Comparison of ENCODE assay signal across 9 cellular contexts in the genomic region with DNA sequence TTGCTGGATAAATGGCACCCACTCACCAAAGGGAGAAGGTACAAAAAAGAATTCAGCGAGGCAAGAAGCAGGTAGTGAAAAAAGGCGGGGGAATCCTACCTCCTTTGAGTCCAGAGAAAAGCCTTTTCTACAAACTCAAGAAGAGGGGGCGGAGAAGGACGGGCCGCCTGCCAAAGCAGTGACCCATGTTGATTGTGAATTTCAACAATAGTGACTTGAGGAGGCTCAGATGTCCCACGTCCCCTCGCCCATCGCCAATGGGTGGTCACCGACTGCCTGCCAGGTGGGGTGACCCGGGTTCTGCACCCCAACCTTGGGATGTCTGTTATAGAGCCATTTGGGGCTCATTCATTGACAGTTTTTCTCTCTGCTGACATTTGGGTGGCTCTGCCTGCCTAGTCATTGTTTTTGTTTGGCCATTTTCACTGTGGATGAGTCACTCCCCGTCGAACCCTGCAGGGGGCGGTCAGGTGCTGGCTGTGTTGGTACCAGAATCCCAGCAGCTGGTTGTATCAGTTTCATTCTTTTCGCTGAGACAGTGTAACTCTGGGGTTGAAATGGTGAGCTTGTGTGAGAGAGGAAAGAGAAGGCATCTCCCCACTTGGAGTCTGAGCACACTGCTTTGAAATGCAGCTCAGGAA.
DNase-seq lines count a peak whose midpoint lies in the region; ATAC-seq and TF ChIP-seq lines count a peak whose summit lies in the region.
"Had no signal": no experiment of that assay in that cellular context is flagged by ENCODE, and none has a peak within 500 bp of the region (broad histone marks: within the 10 kb centered on the region; RNA-seq: fewer than 3 reads in every experiment).

No MANE protein-coding gene starts in this region.

- H2AFZ ChIP-seq in OCI-LY1 (ENCODE audit: low read length): no peak overlapping the region

- TF ChIP-seq CTCF in OCI-LY1 (IDR thresholded peaks at IDR 0.05; ENCODE audit: low read length) (peak; percentile 83), esophagus squamous epithelium (IDR thresholded peaks at IDR 0.05) (peak in 4 of 6 experiments; percentile 16 to 62 (median 36))

- no peaks in the 10 kb centered on the region for H3F3A ChIP-seq in OCI-LY1 (ENCODE audit: insufficient read depth, low read length)

- no peak overlapping the region for H3K9ac ChIP-seq in OCI-LY1 (ENCODE audit: low read length)

- H3K4me2 ChIP-seq in OCI-LY1 (ENCODE audit: low read length): peak overlapping the region; percentile 31; the same call in 1 of the 2 replicates

- no peak overlapping the region for H3K27ac ChIP-seq in OCI-LY1 (ENCODE audit: low read depth, low read length, poor library complexity, severe bottlenecking)
- no peak overlapping the region for H3K27ac ChIP-seq in esophagus squamous epithelium

- H3K36me3 ChIP-seq in OCI-LY1 (ENCODE audit: insufficient read depth, low read length) (no peaks in the 10 kb centered on the region), esophagus squamous epithelium (no peaks in the 10 kb centered on the region)

- ATAC-seq in HG02852 (IDR thresholded peaks at IDR 0.05; ENCODE audit: unreplicated experiment): peak; percentile 68
- ATAC-seq: CD8-positive, alpha-beta T cell had no signal

- H3K4me1 ChIP-seq in OCI-LY1 (ENCODE audit: insufficient read depth, low read length, severe bottlenecking) (no peaks in the 10 kb centered on the region), esophagus squamous epithelium (peaks cover 0 to 6% (median 0%) of the 10 kb centered on the region in 3 donors)

- no peaks in the 10 kb centered on the region for H3K9me2 ChIP-seq in OCI-LY1 (ENCODE audit: low read depth, low read length)

- no peaks in the 10 kb centered on the region for H3K27me3 ChIP-seq in OCI-LY1 (ENCODE audit: insufficient read depth, low read length)
- peaks cover 0 to 6% (median 0%) of the 10 kb centered on the region in 4 donors for H3K27me3 ChIP-seq in esophagus squamous epithelium

- 62 to 75% methylated on average over 12 to 14 of the region's 14 CpGs for WGBS in esophagus squamous epithelium, 2 donors

- H3K4me3 ChIP-seq in OCI-LY1 (ENCODE audit: low read depth, low read length, poor library complexity, severe bottlenecking) (no peak overlapping the region), esophagus squamous epithelium (no peak overlapping the region)

- intact Hi-C loops in esophagus squamous epithelium (cut with DNase I): no loop called here
- intact Hi-C loops in posterior cingulate gyrus (cut with DNase I): loop anchor here (5.0 kb wide), 1 partner anchor 35 kb away; no protein-coding TSS in a partner anchor

- DNase-seq in NCI-H524 (lab: John Stamatoyannopoulos, UW) (peak; percentile 6 to 61), NCI-H524 treated with DMSO at 0.1 percent for 48 hours (lab: John Stamatoyannopoulos, UW) (no peak), esophagus squamous epithelium (lab: John Stamatoyannopoulos, UW) (no peak), posterior cingulate gyrus (peak; percentile 42 to 96 (median 74)), NCI-H2171 treated with DMSO at 0.1 percent for 48 hours (lab: John Stamatoyannopoulos, UW) (no peak), NCI-H1436 treated with DMSO at 0.1 percent for 48 hours (lab: John Stamatoyannopoulos, UW) (no peak)

- TF ChIP-seq POLR2A in esophagus squamous epithelium (IDR thresholded peaks at IDR 0.05): no peak

- H4K20me1 ChIP-seq in OCI-LY1 (ENCODE audit: insufficient read depth, low read length): no peaks in the 10 kb centered on the region

- no peaks in the 10 kb centered on the region for H3K9me3 ChIP-seq in OCI-LY1 (ENCODE audit: low read length)
- H3K9me3 ChIP-seq in esophagus squamous epithelium: no peaks in the 10 kb centered on the region

- H3K79me2 ChIP-seq in OCI-LY1 (ENCODE audit: insufficient read depth, low read length): no peaks in the 10 kb centered on the region

Comparison
In these comparisons a context has a peak if more than half of its experiments do, and no peak if none do; other contexts are left out.
1. DNase-seq: peak in NCI-H524 (2 of 2) and posterior cingulate gyrus (10 of 10); none in NCI-H524 treated with DMSO at 0.1 percent for 48 hours (single experiment), esophagus squamous epithelium (single experiment), NCI-H2171 treated with DMSO at 0.1 percent for 48 hours (single experiment) and NCI-H1436 treated with DMSO at 0.1 percent for 48 hours (single experiment).